ENCODE assay signal across 12 cellular contexts in the genomic region with DNA sequence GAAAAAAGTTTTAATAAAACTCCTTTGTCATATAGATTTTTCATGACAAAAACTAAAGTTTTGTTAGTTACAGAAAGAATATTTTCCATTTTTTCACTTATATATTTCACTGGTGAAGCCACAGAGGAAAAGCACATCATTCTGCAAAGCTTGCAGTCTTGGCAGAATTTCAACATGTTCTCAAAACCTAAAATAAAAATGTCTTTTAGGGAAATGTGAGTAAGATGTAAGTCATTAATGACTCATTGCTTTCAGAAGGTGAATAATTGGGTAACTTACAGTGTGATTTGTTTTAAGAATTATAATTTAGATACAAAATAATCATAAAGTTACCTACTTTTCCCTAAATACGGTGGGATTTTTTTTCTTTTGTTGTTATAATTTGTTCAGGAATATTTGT. TPM values are rescaled to one million over a fixed set of nuclear protein-coding genes. Genes with fewer than 3 reads are reported as not detected.
DNase-seq lines count a peak whose midpoint lies in the region; ATAC-seq, FAIRE-seq and TF ChIP-seq lines count a peak whose summit lies in the region.
"Had no signal": no experiment of that assay in that cellular context is flagged by ENCODE, and none has a peak within 500 bp of the region (broad histone marks: within the 10 kb centered on the region; RNA-seq: fewer than 3 reads in every experiment).

No MANE protein-coding gene starts in this region.

- CTCF ChIA-PET in AG04449 (lab: Yijun Ruan, JAX) (interaction anchor here (1.6 kb wide), 1 partner anchor 302 kb away, joined by 5 read pairs; no protein-coding TSS in a partner anchor), HepG2 (lab: Yijun Ruan, JAX; ENCODE audit: low intra/inter-chr PET ratio, low total read pairs) (no interaction called here)

- no peak overlapping the region for H3K4me3 ChIP-seq in AG04449 (ENCODE audit: low read depth, low read length)
- no peak overlapping the region for H3K4me3 ChIP-seq in HepG2 (replicated peaks in 1 of 3; ENCODE audit: insufficient read depth in 1 of 3, low read depth in 2 of 3, low read length in 3 of 3)
- H3K4me3 ChIP-seq: sigmoid colon had no signal

- no peak for FAIRE-seq in HepG2 (lab: Jason Lieb, UNC)

- H3K9ac ChIP-seq in HepG2 (ENCODE audit: insufficient read depth, low read depth, low read length), result no peak overlapping the region

- H3K4me2 ChIP-seq in HepG2 (ENCODE audit: low read depth, low read length), result no peak overlapping the region

- peaks cover 38% of the 10 kb centered on the region for H3K4me1 Mint-ChIP-seq in activated naive CD8-positive, alpha-beta T cell treated with anti-CD3 and anti-CD28 coated beads for 36 hours

- H4K20me1 ChIP-seq in HepG2 (ENCODE audit: insufficient read depth, low read length), result no peaks in the 10 kb centered on the region

- WGBS in HepG2 (ENCODE audit: low lambda C conversion rate), result 98% methylated on average over 1 of the region's 1 CpG

- peaks cover 3 to 27% of the 10 kb centered on the region in 2 experiments; a peak in 4 of 5 replicates for H3K36me3 ChIP-seq in HepG2 (replicated peaks in 1 of 2; ENCODE audit: control insufficient read depth in 1 of 2, insufficient read depth in 2 of 2, low read length in 2 of 2)

- no TSS peak for BruUV-seq in HepG2 (replicated peaks; lab: Mats Ljungman, UMichigan)

- no peaks in the 10 kb centered on the region for H3K9me3 ChIP-seq in HepG2 (ENCODE audit: low read length)
- H3K9me3 ChIP-seq: Caco-2, sigmoid colon had no signal

- H3K4me3 Mint-ChIP-seq in activated naive CD8-positive, alpha-beta T cell treated with anti-CD3 and anti-CD28 coated beads for 36 hours, result no peak overlapping the region
- H3K4me3 Mint-ChIP-seq: dendritic cell treated with granulocyte-macrophage colony-stimulating factor and Interleukin-4, amounts not matched to agents 40 ng/mL and 50 ng/mL, for 4 days had no signal

- no peaks in the 10 kb centered on the region for H3K79me2 ChIP-seq in HepG2 (ENCODE audit: insufficient read depth, low read length)

- no peak for TF ChIP-seq POLR2A in HepG2 (IDR thresholded peaks at IDR 0.05; ENCODE audit: insufficient read depth in 1 of 2, low read depth in 2 of 2, low read length in 2 of 2)

- TF ChIP-seq EP300 in HepG2 (IDR thresholded peaks at IDR 0.05; ENCODE audit: low read depth in 2 of 2, low read length in 2 of 2), result no peak
- no peak for TF ChIP-seq EP300 in HepG2 (CRISPR knock-in tag; IDR thresholded peaks at IDR 0.05; ENCODE audit: borderline replicate concordance)

- no peaks in the 10 kb centered on the region for H3K9me3 Mint-ChIP-seq in activated naive CD8-positive, alpha-beta T cell treated with anti-CD3 and anti-CD28 coated beads for 36 hours
- H3K9me3 Mint-ChIP-seq: dendritic cell treated with granulocyte-macrophage colony-stimulating factor and Interleukin-4, amounts not matched to agents 40 ng/mL and 50 ng/mL, for 4 days had no signal

- peak overlapping the region; percentile 72 for H3K27ac Mint-ChIP-seq in activated naive CD8-positive, alpha-beta T cell treated with anti-CD3 and anti-CD28 coated beads for 36 hours

- POLR2A ChIA-PET in AG04449 (lab: Yijun Ruan, JAX) (no interaction called here), HepG2 (lab: Yijun Ruan, JAX) (no interaction called here)

- H3K27me3 ChIP-seq in HepG2 (ENCODE audit: control insufficient read depth in 1 of 2, insufficient read depth in 2 of 2, low read length in 2 of 2), result no peaks in the 10 kb centered on the region; a peak in 1 of 5 replicates
- H3K27me3 ChIP-seq: sigmoid colon had no signal

- ATAC-seq in HG02885 (IDR thresholded peaks at IDR 0.05; ENCODE audit: poor library complexity, unreplicated experiment), result peak; percentile 46
- no peak for ATAC-seq in HG03097 (IDR thresholded peaks at IDR 0.05; ENCODE audit: low FRiP score, unreplicated experiment)
- no peak for ATAC-seq in HepG2

- no peak overlapping the region for H2AFZ ChIP-seq in HepG2 (ENCODE audit: low read length)

- TF ChIP-seq CTCF in AG04449 (IDR thresholded peaks at IDR 0.05; ENCODE audit: insufficient read depth, low read length, missing control alignments), result no peak
- no peak for TF ChIP-seq CTCF in HepG2 (CRISPR knock-in tag; IDR thresholded peaks at IDR 0.05)

- no peaks in the 10 kb centered on the region for H3K27me3 Mint-ChIP-seq in activated naive CD8-positive, alpha-beta T cell treated with anti-CD3 and anti-CD28 coated beads for 36 hours
- H3K27me3 Mint-ChIP-seq: dendritic cell treated with granulocyte-macrophage colony-stimulating factor and Interleukin-4, amounts not matched to agents 40 ng/mL and 50 ng/mL, for 4 days had no signal

- in situ Hi-C loops in HepG2 (cut with HindIII; ENCODE audit: extremely low pct_ligation_motif_present, low pct_unique_long_range_greater_than_20kb), result no loop called here

- DNase-seq in AG04449 (ENCODE audit: low read depth, low spot score), result peak; percentile 57
- no peak for DNase-seq in activated naive CD8-positive, alpha-beta T cell treated with anti-CD3 and anti-CD28 coated beads for 36 hours
- DNase-seq in glomerular endothelial cell (ENCODE audit: extremely low read depth, low read depth, low spot score), result peak; percentile 72
- DNase-seq in NCI-H748 treated with DMSO at 0.1 percent for 48 hours (lab: John Stamatoyannopoulos, UW), result no peak
- DNase-seq in HepG2 (ENCODE audit: low spot score), result no peak
- no peak for DNase-seq in LoVo (ENCODE audit: low spot score)
- DNase-seq: Caco-2, Karpas-422, sigmoid colon had no signal

- peaks cover 6% of the 10 kb centered on the region; the same call in 1 of the 2 replicates for H3K4me1 ChIP-seq in HepG2 (ENCODE audit: insufficient read depth, low read length)
- H3K4me1 ChIP-seq: Caco-2 had no signal

- TF ChIP-seq RAD21 in HepG2 (CRISPR knock-in tag; IDR thresholded peaks at IDR 0.05), result no peak

- intact Hi-C loops in HepG2 (cut with micrococcal nuclease; ENCODE audit: unreplicated experiment), result no loop called here

- peaks cover 40% of the 10 kb centered on the region for H3K36me3 Mint-ChIP-seq in activated naive CD8-positive, alpha-beta T cell treated with anti-CD3 and anti-CD28 coated beads for 36 hours

- no peak overlapping the region for H3K27ac ChIP-seq in HepG2 (ENCODE audit: extremely low read length, insufficient read depth, low read length)

TF ChIP-seq in HepG2, 621 proteins besides CTCF, POLR2A, EP300 and RAD21 (continues in another document):
- TF ChIP-seq HNF1B (CRISPR knock-in tag; IDR thresholded peaks at IDR 0.05) (no peak), NFKBIZ (CRISPR knock-in tag; IDR thresholded peaks at IDR 0.05) (no peak), ERF (CRISPR knock-in tag; IDR thresholded peaks at IDR 0.05) (no peak), RBM39 (IDR thresholded peaks at IDR 0.05; ENCODE audit: low read depth, low read length, poor library complexity, severe bottlenecking) (no peak), NR2F2 (IDR thresholded peaks at IDR 0.05; ENCODE audit: borderline replicate concordance, low read depth) (no peak), TBX2 (CRISPR knock-in tag; IDR thresholded peaks at IDR 0.05; ENCODE audit: borderline replicate concordance) (no peak), TBP (CRISPR knock-in tag; IDR thresholded peaks at IDR 0.05) (no peak), PPARG (CRISPR knock-in tag; conservative IDR thresholded peaks at IDR 0.05) (no peak), ZNF205 (CRISPR knock-in tag; IDR thresholded peaks at IDR 0.05) (no peak), KDM1A (CRISPR knock-in tag; IDR thresholded peaks at IDR 0.05) (no peak)

RNA-seq across cellular contexts. Expression of gene TNFRSF11A, which starts 43.4 kb away (rescaled TPM):
- 1 to 10 TPM; 2.4 to 2.7 TPM for total RNA-seq in activated naive CD8-positive, alpha-beta T cell treated with anti-CD3 and anti-CD28 coated beads for 36 hours
- total RNA-seq in glomerular endothelial cell (0.63 and 1.4 TPM in 2 replicates), HepG2 (2016; rRNA removed; fragmentation: Illumina TruSeq; extraction: Trizol) (3.6 and 4.6 TPM in 2 replicates)
- total RNA-seq in HepG2 (2016; cell fraction: cytosol; rRNA removed; fragmentation: Illumina TruSeq; extraction: Trizol; ENCODE audit: low read depth), result 2.4 and 4.4 TPM in 2 replicates
- 4.2 and 4.6 TPM in 2 replicates for total RNA-seq in HepG2 (2016; cell fraction: insoluble cytoplasmic fraction; rRNA removed; fragmentation: Illumina TruSeq; extraction: Trizol)
- total RNA-seq in HepG2 (2016; cell fraction: membrane; rRNA removed; fragmentation: Illumina TruSeq; extraction: Trizol), result 2.7 and 3.6 TPM in 2 replicates
- 7.2 and 7.4 TPM in 2 replicates for total RNA-seq in HepG2 (2016; cell fraction: nucleus; rRNA removed; fragmentation: Illumina TruSeq; extraction: Trizol)
- polyA plus RNA-seq in HepG2 (2011; rRNA removed), result 6.4 and 8.2 TPM in 2 replicates
- 5.6 and 6.7 TPM in 2 replicates for polyA plus RNA-seq in HepG2 (2011; cell fraction: cytosol; rRNA removed)
- 8.3 and 10.7 TPM in 2 replicates for polyA plus RNA-seq in HepG2 (2011; cell fraction: nucleus; rRNA removed)
- 1.2 and 2.9 TPM in 2 replicates for polyA plus RNA-seq in HepG2 (2012)
- 1.3 and 2.0 TPM in 2 replicates for polyA plus RNA-seq in HepG2 (2016; cell fraction: cytosol; fragmentation: Illumina TruSeq; extraction: Trizol; ENCODE audit: low read depth)
- polyA plus RNA-seq in HepG2 (2016; cell fraction: insoluble cytoplasmic fraction; fragmentation: Illumina TruSeq; extraction: Trizol; ENCODE audit: low read depth), result 2.5 and 2.7 TPM in 2 replicates
- 2.9 and 3.0 TPM in 2 replicates for polyA plus RNA-seq in HepG2 (2016; cell fraction: membrane; fragmentation: Illumina TruSeq; extraction: Trizol; ENCODE audit: low read depth)
- 12.9 and 13.2 TPM in 2 replicates for polyA plus RNA-seq in HepG2 (2016; cell fraction: nucleus; fragmentation: Illumina TruSeq; extraction: Trizol; ENCODE audit: insufficient read depth, low read depth)
- polyA minus RNA-seq in HepG2 (2011; rRNA and poly(A)+ RNA removed; ENCODE audit: low replicate concordance), result 6.1 and 14.1 TPM in 2 replicates
- polyA minus RNA-seq in HepG2 (2011; cell fraction: cytosol; rRNA and poly(A)+ RNA removed), result 6.1 and 7.0 TPM in 2 replicates
- 8.5 and 10.9 TPM in 2 replicates for polyA minus RNA-seq in HepG2 (2011; cell fraction: nucleus; rRNA and poly(A)+ RNA removed)

Comparison
In these comparisons a context has a peak if more than half of its experiments do, and no peak if none do; other contexts are left out.
1. DNase-seq: peak in AG04449 (single experiment) and glomerular endothelial cell (single experiment); none in activated naive CD8-positive, alpha-beta T cell treated with anti-CD3 and anti-CD28 coated beads for 36 hours (single experiment), NCI-H748 treated with DMSO at 0.1 percent for 48 hours (single experiment), HepG2 (single experiment) and LoVo (single experiment).